ENCODE assay signal across 9 cellular contexts in the genomic region with DNA sequence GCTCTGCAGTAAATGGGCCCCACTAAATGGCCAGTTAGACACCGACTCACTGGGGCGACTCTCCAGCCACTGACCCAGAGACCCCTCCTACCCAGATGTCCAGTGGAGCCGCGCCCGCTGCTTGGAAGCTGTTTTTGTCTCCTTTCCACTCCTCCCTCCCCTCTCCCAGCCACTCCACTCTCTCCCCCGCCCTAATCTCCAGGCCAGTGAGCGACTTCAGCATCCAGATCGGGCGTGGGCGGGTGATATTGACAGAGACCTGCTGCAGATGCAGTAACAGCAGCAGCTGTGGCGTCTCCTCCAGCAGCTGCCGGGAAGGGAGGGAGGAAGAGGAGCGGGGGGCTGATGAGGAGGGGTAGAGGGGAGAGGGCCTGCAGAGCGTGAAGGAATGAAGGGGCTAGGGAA. TPM values are rescaled to one million over a fixed set of nuclear protein-coding genes. Genes with fewer than 3 reads are reported as not detected.
DNase-seq lines count a peak whose midpoint lies in the region; ATAC-seq and TF ChIP-seq lines count a peak whose summit lies in the region.
"Had no signal": no experiment of that assay in that cellular context is flagged by ENCODE, and none has a peak within 500 bp of the region (broad histone marks: within the 10 kb centered on the region; RNA-seq: fewer than 3 reads in every experiment).

TSS of gene SCN7A (minus strand) at position 110 of the 405 bp plus-strand sequence. CDS start 16,553 bp downstream, outside the sequence.

- H3K27ac ChIP-seq in muscle layer of colon (ENCODE audit: low read depth, low read length): peak within 1 kb of the TSS; percentile 58

- no peaks in the 10 kb centered on the region for H3K4me1 Mint-ChIP-seq in activated T-cell treated with anti-CD3 and anti-CD28 coated beads, Interleukin-2, amount 50 U/mL, for 72 hours (ENCODE audit: low read depth)

- ATAC-seq in GM19328 (IDR thresholded peaks at IDR 0.05; ENCODE audit: unreplicated experiment): no peak
- no peak for ATAC-seq in activated T-cell treated with anti-CD3 and anti-CD28 coated beads, Interleukin-2, amount 50 U/mL, for 72 hours (replicated peaks in 1 of 2)
- no peak for ATAC-seq in GM18868 (IDR thresholded peaks at IDR 0.05; ENCODE audit: unreplicated experiment)

- no peak within 1 kb of the TSS for H3K4me3 ChIP-seq in epithelial cell of esophagus (ENCODE audit: low read length)
- H3K4me3 ChIP-seq in muscle layer of colon (ENCODE audit: low read depth in 1 of 2, low read length in 2 of 2): peak within 1 kb of the TSS; percentile 55 to 63

- H3K9me3 ChIP-seq in muscle layer of colon (ENCODE audit: low read length): no peaks in the 10 kb centered on the region

- no peak within 1 kb of the TSS for H3K4me3 Mint-ChIP-seq in activated T-cell treated with anti-CD3 and anti-CD28 coated beads, Interleukin-2, amount 50 U/mL, for 72 hours

- H3K27me3 Mint-ChIP-seq in activated T-cell treated with anti-CD3 and anti-CD28 coated beads, Interleukin-2, amount 50 U/mL, for 72 hours (ENCODE audit: low read depth): no peaks in the 10 kb centered on the region

- H3K36me3 ChIP-seq in muscle layer of colon (ENCODE audit: insufficient read depth, low read length): no peaks in the 10 kb centered on the region

- H3K9me3 Mint-ChIP-seq in activated T-cell treated with anti-CD3 and anti-CD28 coated beads, Interleukin-2, amount 50 U/mL, for 72 hours: peaks cover 0 to 5% of the 10 kb centered on the region in 2 donors

- H3K36me3 Mint-ChIP-seq in activated T-cell treated with anti-CD3 and anti-CD28 coated beads, Interleukin-2, amount 50 U/mL, for 72 hours (ENCODE audit: insufficient read depth in 2 of 2): no peaks in the 10 kb centered on the region

- no peak for TF ChIP-seq CTCF in epithelial cell of esophagus (IDR thresholded peaks at IDR 0.05; ENCODE audit: insufficient read depth, low read depth, low read length, missing control alignments)

- no peaks in the 10 kb centered on the region for H3K27me3 ChIP-seq in muscle layer of colon (ENCODE audit: control insufficient read depth in 1 of 2, insufficient read depth in 2 of 2, low read length in 2 of 2)

- peak; percentile 12 for DNase-seq in Ammon's horn (ENCODE audit: low spot score)
- peak; percentile 74 for DNase-seq in NCI-H345 (lab: John Stamatoyannopoulos, UW)
- DNase-seq in epithelial cell of esophagus (ENCODE audit: low read depth): peak; percentile 39
- DNase-seq in GF-D8 (lab: John Stamatoyannopoulos, UW): no peak
- DNase-seq in activated T-cell treated with anti-CD3 and anti-CD28 coated beads, Interleukin-2, amount 50 U/mL, for 72 hours: no peak

- H3K4me1 ChIP-seq in muscle layer of colon (ENCODE audit: insufficient read depth, low read length): peaks cover 21% of the 10 kb centered on the region

- peak within 1 kb of the TSS; percentile 45 for H3K9ac ChIP-seq in muscle layer of colon (ENCODE audit: low read length)

- no peak within 1 kb of the TSS for H3K27ac Mint-ChIP-seq in activated T-cell treated with anti-CD3 and anti-CD28 coated beads, Interleukin-2, amount 50 U/mL, for 72 hours

RNA-seq across cellular contexts. Expression of gene SCN7A, which starts in this region (rescaled TPM):
- not detected for total RNA-seq in activated T-cell treated with anti-CD3 and anti-CD28 coated beads, Interleukin-2, amount 50 U/mL, for 72 hours
- total RNA-seq: T-helper 2 cell treated with Interferon-gamma antibody and Interleukin-4, amounts not matched to agents 100 ng/mL and 5 ng/mL, for 36 hours had no signal

Comparison
In these comparisons a context has a peak if more than half of its experiments do, and no peak if none do; other contexts are left out.
1. DNase-seq: peak in Ammon's horn (single experiment), NCI-H345 (single experiment) and epithelial cell of esophagus (single experiment); none in GF-D8 (single experiment) and activated T-cell treated with anti-CD3 and anti-CD28 coated beads, Interleukin-2, amount 50 U/mL, for 72 hours (0 of 2).